3 cellular contexts compared by ENCODE assay signal in genomic region chr4:109424093-109424818, GRCh38.
TF ChIP-seq lines count a peak whose summit lies in the region.

No MANE protein-coding gene starts in this region.

TF ChIP-seq in IMR-90, 13 proteins besides CTCF, POLR2A, EP300 and RAD21:
- TF ChIP-seq RCOR1 (IDR thresholded peaks at IDR 0.05; ENCODE audit: insufficient replicate concordance, low read length): no peak
- TF ChIP-seq NFE2L2 (IDR thresholded peaks at IDR 0.05; ENCODE audit: low read depth, low read length): no peak
- no peak for TF ChIP-seq CEBPB (IDR thresholded peaks at IDR 0.05; ENCODE audit: low read depth, low read length)
- TF ChIP-seq MXI1 (IDR thresholded peaks at IDR 0.05; ENCODE audit: borderline replicate concordance, low read depth, low read length): no peak
- peak; percentile 73 for TF ChIP-seq USF2 (IDR thresholded peaks at IDR 0.05; ENCODE audit: low read depth, low read length)
- peak; percentile 81 for TF ChIP-seq BHLHE40 (IDR thresholded peaks at IDR 0.05; ENCODE audit: low read depth, low read length)
- no peak for TF ChIP-seq MAZ (IDR thresholded peaks at IDR 0.05; ENCODE audit: borderline replicate concordance, low read depth, low read length)
- TF ChIP-seq ELK1 (IDR thresholded peaks at IDR 0.05; ENCODE audit: borderline replicate concordance, low read depth, low read length): no peak
- 0 out of 2 replicates have a peak, but pooled peaks have one; percentile 12 for TF ChIP-seq MAFK (IDR thresholded peaks at IDR 0.05; ENCODE audit: low read depth, low read length)

TF ChIP-seq in GM12878, 131 proteins besides CTCF, POLR2A, EP300 and RAD21:
- no peak for TF ChIP-seq NFIC (IDR thresholded peaks at IDR 0.05; ENCODE audit: low read depth, low read length)
- TF ChIP-seq BHLHE40 (IDR thresholded peaks at IDR 0.05; ENCODE audit: borderline replicate concordance in 1 of 2, low read depth in 2 of 2, low read length in 1 of 2): peak; percentile 73 to 87
- TF ChIP-seq, protein P1, sequence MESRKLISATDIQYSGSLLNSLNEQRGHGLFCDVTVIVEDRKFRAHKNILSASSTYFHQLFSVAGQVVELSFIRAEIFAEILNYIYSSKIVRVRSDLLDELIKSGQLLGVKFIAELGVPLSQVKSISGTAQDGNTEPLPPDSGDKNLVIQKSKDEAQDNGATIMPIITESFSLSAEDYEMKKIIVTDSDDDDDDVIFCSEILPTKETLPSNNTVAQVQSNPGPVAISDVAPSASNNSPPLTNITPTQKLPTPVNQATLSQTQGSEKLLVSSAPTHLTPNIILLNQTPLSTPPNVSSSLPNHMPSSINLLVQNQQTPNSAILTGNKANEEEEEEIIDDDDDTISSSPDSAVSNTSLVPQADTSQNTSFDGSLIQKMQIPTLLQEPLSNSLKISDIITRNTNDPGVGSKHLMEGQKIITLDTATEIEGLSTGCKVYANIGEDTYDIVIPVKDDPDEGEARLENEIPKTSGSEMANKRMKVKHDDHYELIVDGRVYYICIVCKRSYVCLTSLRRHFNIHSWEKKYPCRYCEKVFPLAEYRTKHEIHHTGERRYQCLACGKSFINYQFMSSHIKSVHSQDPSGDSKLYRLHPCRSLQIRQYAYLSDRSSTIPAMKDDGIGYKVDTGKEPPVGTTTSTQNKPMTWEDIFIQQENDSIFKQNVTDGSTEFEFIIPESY (IDR thresholded peaks at IDR 0.05): 0 out of 2 replicates have a peak, but pooled peaks have one; percentile 52
- peak; percentile 72; the same call in 1 of the 2 replicates for TF ChIP-seq RAD51 (IDR thresholded peaks at IDR 0.05)
- TF ChIP-seq USF1 (IDR thresholded peaks at IDR 0.05; ENCODE audit: borderline replicate concordance, extremely low read length, insufficient read depth, low read depth, low read length): peak; percentile 6
TF ChIP-seq in GM12878: peak in this region for 4.

TF ChIP-seq in GM23338, 12 proteins besides CTCF, POLR2A, EP300 and RAD21:
- TF ChIP-seq ETS1 (IDR thresholded peaks at IDR 0.05): no peak
- TF ChIP-seq EZH2 (IDR thresholded peaks at IDR 0.05; ENCODE audit: low read depth, unreplicated experiment): no peak
- no peak for TF ChIP-seq POLR2AphosphoS5 (IDR thresholded peaks at IDR 0.05; ENCODE audit: low read depth)
- TF ChIP-seq EZH2phosphoT487 (IDR thresholded peaks at IDR 0.05; ENCODE audit: unreplicated experiment): no peak
- TF ChIP-seq JUNB (IDR thresholded peaks at IDR 0.05; ENCODE audit: unreplicated experiment): no peak
- TF ChIP-seq REST (IDR thresholded peaks at IDR 0.05; ENCODE audit: unreplicated experiment): no peak
- no peak for TF ChIP-seq ZNF462 (CRISPR knock-in tag; IDR thresholded peaks at IDR 0.05)
- TF ChIP-seq STAT1 (IDR thresholded peaks at IDR 0.05; ENCODE audit: unreplicated experiment): no peak
- no peak for TF ChIP-seq ZNF114 (CRISPR knock-in tag; IDR thresholded peaks at IDR 0.05)
- no peak for TF ChIP-seq NANOG (IDR thresholded peaks at IDR 0.05; ENCODE audit: borderline replicate concordance)
